Comparison of ENCODE assay signal across 15 cellular contexts in the genomic region with DNA sequence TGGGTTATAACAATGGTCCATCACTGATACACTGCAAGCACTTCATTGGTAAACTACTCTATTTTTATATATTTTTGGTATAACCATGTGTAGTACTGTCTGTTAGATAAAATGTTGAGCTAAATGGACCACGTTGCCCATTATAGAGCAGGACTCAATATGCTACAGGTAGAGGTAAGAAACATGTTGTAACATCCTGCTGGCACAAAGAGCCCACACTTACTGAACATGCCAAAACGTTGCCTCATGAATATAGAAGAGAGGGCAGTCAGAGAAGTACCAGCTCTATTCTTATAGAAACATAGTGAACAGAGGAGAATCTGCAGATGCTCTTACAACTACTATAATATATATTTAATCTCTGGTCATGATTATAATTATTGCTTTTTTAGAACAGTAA. TPM values are rescaled to one million over a fixed set of nuclear protein-coding genes. Genes with fewer than 3 reads are reported as not detected.
"Had no signal": no experiment of that assay in that cellular context is flagged by ENCODE, and none has a peak within 500 bp of the region (broad histone marks: within the 10 kb centered on the region; RNA-seq: fewer than 3 reads in every experiment).

No MANE protein-coding gene starts in this region.

- H3K27ac Mint-ChIP-seq: activated CD8-positive, alpha-beta T cell treated with anti-CD3 and anti-CD28 coated beads for 36 hours; activated naive CD8-positive, alpha-beta T cell treated with anti-CD3 and anti-CD28 coated beads, Interleukin-2, amount 10 ng/mL, durations not matched to agents 7 days and 5 days; activated T-cell treated with anti-CD3 and anti-CD28 coated beads, Interleukin-2, amount 50 U/mL, for 72 hours; naive thymus-derived CD4-positive, alpha-beta T cell; T-cell had no signal

- H3K9me3 ChIP-seq: neutrophil had no signal

- DNase-seq: activated CD4-positive, alpha-beta T cell treated with anti-CD3 and anti-CD28 coated beads for 4 hours; activated CD8-positive, alpha-beta memory T cell treated with anti-CD3 and anti-CD28 coated beads, Interleukin-2, amount 50 U/mL, for 4 hours; activated CD8-positive, alpha-beta T cell treated with anti-CD3 and anti-CD28 coated beads for 36 hours; activated naive CD8-positive, alpha-beta T cell treated with anti-CD3 and anti-CD28 coated beads, Interleukin-2, amount 10 ng/mL, durations not matched to agents 7 days and 5 days; anterior cingulate cortex; naive thymus-derived CD4-positive, alpha-beta T cell; posterior cingulate gyrus; stimulated activated CD4-positive, alpha-beta T cell treated with anti-CD3 and anti-CD28 coated beads, Interleukin-12 subunit alpha, Interleukin-12 subunit beta, amount 100 ng/mL, for 4 hours; stimulated activated naive CD4-positive, alpha-beta T cell treated with Interleukin-2 at 50 U/mL for 16 hours; T-cell; WERI-Rb-1 had no signal

- H3K27me3 ChIP-seq: neutrophil had no signal

- H3K9me3 Mint-ChIP-seq: activated CD8-positive, alpha-beta T cell treated with anti-CD3 and anti-CD28 coated beads for 36 hours; activated naive CD8-positive, alpha-beta T cell treated with anti-CD3 and anti-CD28 coated beads, Interleukin-2, amount 10 ng/mL, durations not matched to agents 7 days and 5 days; activated T-cell treated with anti-CD3 and anti-CD28 coated beads, Interleukin-2, amount 50 U/mL, for 72 hours; T-cell had no signal

- H3K4me3 Mint-ChIP-seq: activated CD8-positive, alpha-beta T cell treated with anti-CD3 and anti-CD28 coated beads for 36 hours; activated naive CD8-positive, alpha-beta T cell treated with anti-CD3 and anti-CD28 coated beads, Interleukin-2, amount 10 ng/mL, durations not matched to agents 7 days and 5 days; activated T-cell treated with anti-CD3 and anti-CD28 coated beads, Interleukin-2, amount 50 U/mL, for 72 hours; naive thymus-derived CD4-positive, alpha-beta T cell; T-cell had no signal

- H3K4me3 ChIP-seq: lung had no signal

- H3K36me3 Mint-ChIP-seq: activated naive CD8-positive, alpha-beta T cell treated with anti-CD3 and anti-CD28 coated beads, Interleukin-2, amount 10 ng/mL, durations not matched to agents 7 days and 5 days; naive thymus-derived CD4-positive, alpha-beta T cell; T-cell had no signal

- H3K36me3 ChIP-seq: neutrophil, WERI-Rb-1 had no signal

- H3K4me1 Mint-ChIP-seq: activated naive CD8-positive, alpha-beta T cell treated with anti-CD3 and anti-CD28 coated beads, Interleukin-2, amount 10 ng/mL, durations not matched to agents 7 days and 5 days; naive thymus-derived CD4-positive, alpha-beta T cell; T-cell had no signal

- ATAC-seq: naive thymus-derived CD4-positive, alpha-beta T cell; sciatic nerve; T-cell had no signal

- H3K27ac ChIP-seq: neutrophil, WERI-Rb-1 had no signal

RNA-seq across cellular contexts. Expression of a gene that starts 18.4 kb away (rescaled TPM):
- total RNA-seq: activated naive CD8-positive, alpha-beta T cell treated with anti-CD3 and anti-CD28 coated beads, Interleukin-2, amount 10 ng/mL, durations not matched to agents 7 days and 5 days had no signal
